Comparison of ENCODE assay signal across 8 cellular contexts in genomic region chr1:162561616-162562451, GRCh38. TPM values are rescaled to one million over a fixed set of nuclear protein-coding genes. Genes with fewer than 3 reads are reported as not detected.
A peak's percentile ranks its signal among the peaks of the same experiment; 100 is the strongest.
DNase-seq lines count a peak whose midpoint lies in the region; FAIRE-seq and TF ChIP-seq lines count a peak whose summit lies in the region.

Gene UAP1, plus strand, starts transcription at chr1:162561722. Its CDS starts 4,347 bp downstream, at chr1:162566069.

- 0 out of 2 replicates have a peak, but pooled peaks cover 3% of the 10 kb centered on the region for H3F3A ChIP-seq in MM.1S (ENCODE audit: insufficient read depth, low read length)

- H3K36me3 ChIP-seq in HAP-1 (replicated peaks) (no peaks in the 10 kb centered on the region; the same call in 1 of the 2 replicates), MM.1S (replicated peaks; ENCODE audit: insufficient read depth, low read length) (no peaks in the 10 kb centered on the region), astrocyte (ENCODE audit: insufficient read depth, low read length) (peaks cover 9% of the 10 kb centered on the region), iPS DF 6.9 (ENCODE audit: control insufficient read depth, insufficient read depth, low read length) (no peaks in the 10 kb centered on the region), sigmoid colon (peaks cover 0 to 12% (median 4%) of the 10 kb centered on the region in 4 donors)

- H3K27me3 ChIP-seq in HAP-1 (ENCODE audit: low read depth) = no peaks in the 10 kb centered on the region
- H3K27me3 ChIP-seq in MM.1S (replicated peaks; ENCODE audit: insufficient read depth, low read length) = no peaks in the 10 kb centered on the region
- H3K27me3 ChIP-seq in astrocyte (ENCODE audit: insufficient read depth, low read length) = no peaks in the 10 kb centered on the region
- H3K27me3 ChIP-seq in iPS DF 6.9 (ENCODE audit: control insufficient read depth, insufficient read depth, low read length) = no peaks in the 10 kb centered on the region; the same call in 1 of the 2 replicates
- no peaks in the 10 kb centered on the region for H3K27me3 ChIP-seq in sigmoid colon

- peak within 1 kb of the TSS; percentile 51 for H3K27ac ChIP-seq in MM.1S (ENCODE audit: low read length)
- H3K27ac ChIP-seq in astrocyte (ENCODE audit: low read depth, low read length) = peak within 1 kb of the TSS; percentile 95
- no peak within 1 kb of the TSS for H3K27ac ChIP-seq in iPS DF 6.9 (ENCODE audit: low read length)
- H3K27ac ChIP-seq in sigmoid colon = peak within 1 kb of the TSS; percentile 89 to 98 (median 96)

- peak in 1 of 4 donors; percentile 29 for TF ChIP-seq EP300 in sigmoid colon (IDR thresholded peaks at IDR 0.05)

- peak within 1 kb of the TSS; percentile 94 for H3K27ac Mint-ChIP-seq in astrocyte (ENCODE audit: unreplicated experiment)

- peak within 1 kb of the TSS; percentile 85 for H3K4me2 ChIP-seq in MM.1S (ENCODE audit: low read depth, low read length)
- peak within 1 kb of the TSS; percentile 90 for H3K4me2 ChIP-seq in astrocyte (ENCODE audit: low read length)

- no peaks in the 10 kb centered on the region for H3K9me3 ChIP-seq in HAP-1
- no peaks in the 10 kb centered on the region for H3K9me3 ChIP-seq in MM.1S (replicated peaks; ENCODE audit: insufficient read depth, low read length)
- no peaks in the 10 kb centered on the region for H3K9me3 ChIP-seq in astrocyte (ENCODE audit: insufficient read depth, low read depth, low read length)
- H3K9me3 ChIP-seq in iPS DF 6.9 (ENCODE audit: control insufficient read depth, insufficient read depth, low read length) = no peaks in the 10 kb centered on the region
- H3K9me3 ChIP-seq in sigmoid colon = no peaks in the 10 kb centered on the region

- H2AFZ ChIP-seq in MM.1S (ENCODE audit: low read length) (peak within 1 kb of the TSS; percentile 84), astrocyte (ENCODE audit: low read depth, low read length) (peak within 1 kb of the TSS; percentile 84)

- WGBS in iPS DF 6.9 (ENCODE audit: insufficient coverage, insufficient read length) = no CpG with 5 or more reads among the region's 69 CpGs
- 1% methylated on average over 69 of the region's 69 CpGs for WGBS in sigmoid colon, 2 donors

- H3K4me1 Mint-ChIP-seq in astrocyte (ENCODE audit: low read depth, unreplicated experiment) = peaks cover 29% of the 10 kb centered on the region

- no peak for TF ChIP-seq CTCF in MM.1S (IDR thresholded peaks at IDR 0.05; ENCODE audit: low read length)
- no peak for TF ChIP-seq CTCF in astrocyte (IDR thresholded peaks at IDR 0.05; ENCODE audit: insufficient read depth, low read depth, low read length)
- TF ChIP-seq CTCF in sigmoid colon (IDR thresholded peaks at IDR 0.05) = no peak

- peak; percentile 68 to 69 for TF ChIP-seq POLR2A in sigmoid colon (IDR thresholded peaks at IDR 0.05)

- H3K4me3 Mint-ChIP-seq in astrocyte (ENCODE audit: unreplicated experiment) = peak within 1 kb of the TSS; percentile 95

- H3K9me3 Mint-ChIP-seq in astrocyte (ENCODE audit: unreplicated experiment) = no peaks in the 10 kb centered on the region

- DNase-seq in NCI-H82 (lab: John Stamatoyannopoulos, UW) = peak; percentile 67
- DNase-seq in NCI-H82 treated with DMSO at 0.1 percent for 48 hours (lab: John Stamatoyannopoulos, UW; ENCODE audit: unreplicated experiment) = no peak
- DNase-seq in HAP-1 (ENCODE audit: low spot score in 2 of 2) = no peak
- DNase-seq in MM.1S = peak; percentile 50
- no peak for DNase-seq in astrocyte (ENCODE audit: low read depth)
- no peak for DNase-seq in iPS DF 6.9 (ENCODE audit: low read depth, low spot score)
- peak; percentile 81 for DNase-seq in sigmoid colon
- DNase-seq in putamen (ENCODE audit: low spot score) = no peak

- H3K9ac ChIP-seq in MM.1S (ENCODE audit: low read length) = peak within 1 kb of the TSS; percentile 79
- H3K9ac ChIP-seq in astrocyte (ENCODE audit: low read length) = peak within 1 kb of the TSS; percentile 97

- H4K20me1 ChIP-seq in MM.1S (ENCODE audit: insufficient read depth, low read length) = no peaks in the 10 kb centered on the region
- peaks cover 50% of the 10 kb centered on the region for H4K20me1 ChIP-seq in astrocyte (ENCODE audit: insufficient read depth, low read length)

- peaks cover 4% of the 10 kb centered on the region; the same call in 1 of the 2 replicates for H3K4me1 ChIP-seq in HAP-1
- peaks cover 17% of the 10 kb centered on the region for H3K4me1 ChIP-seq in MM.1S (ENCODE audit: low read length)
- H3K4me1 ChIP-seq in astrocyte (ENCODE audit: insufficient read depth, low read length) = peaks cover 22% of the 10 kb centered on the region
- H3K4me1 ChIP-seq in iPS DF 6.9 (ENCODE audit: control insufficient read depth, insufficient read depth, low read length) = peaks cover 2% of the 10 kb centered on the region; the same call in 1 of the 2 replicates
- H3K4me1 ChIP-seq in sigmoid colon = peaks cover 0 to 29% (median 17%) of the 10 kb centered on the region in 4 donors

- H3K4me3 ChIP-seq in HAP-1 (peak within 1 kb of the TSS; percentile 67), MM.1S (ENCODE audit: low read length) (peak within 1 kb of the TSS; percentile 94), astrocyte (ENCODE audit: insufficient read depth, low read depth, low read length) (peak within 1 kb of the TSS; percentile 96), iPS DF 6.9 (ENCODE audit: low read length) (peak within 1 kb of the TSS; percentile 85; the same call in 1 of the 2 replicates), sigmoid colon (peak within 1 kb of the TSS; percentile 68 to 93 (median 72))

- no peak for FAIRE-seq in astrocyte (lab: Jason Lieb, UNC)

- H3K9me2 ChIP-seq in MM.1S (replicated peaks; ENCODE audit: insufficient read depth, low read length) = no peaks in the 10 kb centered on the region

- intact Hi-C loops in sigmoid colon (cut with DNase I) = loop anchor here (5.0 to 10.0 kb wide), 3 partner anchors 50 to 123 kb away; partner anchors contain the start of gene UHMK1

- H3K79me2 ChIP-seq in MM.1S (ENCODE audit: low read length) = peaks cover 54% of the 10 kb centered on the region
- H3K79me2 ChIP-seq in astrocyte (ENCODE audit: insufficient read depth, low read length) = peaks cover 53% of the 10 kb centered on the region

- no peaks in the 10 kb centered on the region for H3K27me3 Mint-ChIP-seq in astrocyte (ENCODE audit: low read depth, unreplicated experiment)

- in situ Hi-C loops in HAP-1 (cut with MboI; ENCODE audit: low sequenced_read_pairs) = no loop called here

- H3K36me3 Mint-ChIP-seq in astrocyte (ENCODE audit: low read depth, unreplicated experiment) = peaks cover 6% of the 10 kb centered on the region

RNA-seq across cellular contexts. Expression of gene UAP1, which starts in this region (rescaled TPM):
- total RNA-seq in astrocyte (88.8 and 103 TPM in 2 replicates), sigmoid colon (100 to 1,000 TPM in 1 of 4 donors, 10 to 100 TPM in 3; 64.6 to 145 (median 78.8) TPM)
- 100 to 1,000 TPM in 2 of 3 donors, 10 to 100 TPM in 1; 55.5 to 141 (median 123) TPM for polyA plus RNA-seq in sigmoid colon

Comparison
In these comparisons a context has a peak if more than half of its experiments do, and no peak if none do; other contexts are left out.
1. DNase-seq: peak in NCI-H82 (single experiment), MM.1S (single experiment) and sigmoid colon (single experiment); none in NCI-H82 treated with DMSO at 0.1 percent for 48 hours (single experiment), HAP-1 (0 of 2), astrocyte (single experiment), iPS DF 6.9 (single experiment) and putamen (single experiment).
2. Peak in every context shown above with its lines, with median percentiles within 50 percentile points of each other: H3K4me3 ChIP-seq.